ENCODE assay signal across 8 cellular contexts in genomic region chr19:17996826-17997316, GRCh38. TPM values are rescaled to one million over a fixed set of nuclear protein-coding genes. Genes with fewer than 3 reads are reported as not detected.
DNase-seq lines count a peak whose midpoint lies in the region; ATAC-seq and TF ChIP-seq lines count a peak whose summit lies in the region.

No MANE protein-coding gene starts in this region.

- no peaks in the 10 kb centered on the region for H3K9me3 ChIP-seq in gastrocnemius medialis

- CTCF ChIA-PET in AG04449 (lab: Yijun Ruan, JAX), result interaction anchor here (0.6 to 18.1 kb wide), 18 partner anchors 9 to 136 kb away, joined by 3 to 666 read pairs (median 4); partner anchors contain the start of genes ARRDC2, CCDC124, RPL18A and SLC5A5

- no peak for TF ChIP-seq POLR2A in gastrocnemius medialis (IDR thresholded peaks at IDR 0.05)

- no peaks in the 10 kb centered on the region for H3K36me3 ChIP-seq in gastrocnemius medialis

- TF ChIP-seq CTCF in AG04449 (IDR thresholded peaks at IDR 0.05; ENCODE audit: insufficient read depth, low read length, missing control alignments), result peak; percentile 99
- TF ChIP-seq CTCF in gastrocnemius medialis (IDR thresholded peaks at IDR 0.05 in 4 of 5, conservative IDR thresholded peaks at IDR 0.05 in 1 of 5), result peak; percentile 89 to 99 (median 98)

- DNase-seq in AG04449 (ENCODE audit: low read depth, low spot score), result no peak
- DNase-seq in NCI-H128 (lab: John Stamatoyannopoulos, UW; ENCODE audit: unreplicated experiment), result peak; percentile 58
- peak; percentile 59 for DNase-seq in T-helper 22 cell (ENCODE audit: low read depth)
- DNase-seq in amniotic epithelial cell (ENCODE audit: low read depth), result peak; percentile 48
- peak; percentile 90 for DNase-seq in left ventricle myocardium superior
- peak; percentile 71 to 78 for DNase-seq in gastrocnemius medialis
- no peak for DNase-seq in NCI-H187 treated with DMSO at 0.1 percent for 48 hours (lab: John Stamatoyannopoulos, UW)

- peak; percentile 45 for ATAC-seq in GM18907 (IDR thresholded peaks at IDR 0.05; ENCODE audit: unreplicated experiment)
- peak; percentile 78 for ATAC-seq in left ventricle myocardium superior
- peak; percentile 81 to 87 for ATAC-seq in gastrocnemius medialis

- POLR2A ChIA-PET in AG04449 (lab: Yijun Ruan, JAX), result interaction anchor here (0.6 to 1.0 kb wide), 2 partner anchors 55 to 59 kb away, joined by 3 to 4 read pairs; no protein-coding TSS in a partner anchor

- in situ Hi-C loops in gastrocnemius medialis (cut with MboI; ENCODE audit: low sequenced_read_pairs in 4 of 4), result loop anchor here in 2 of 4 donors (10.0 to 25.0 kb wide), 3 partner anchors 52 to 135 kb away; partner anchors contain the start of genes RPL18A (in 1 of the 2) and SLC5A5 (in 1 of the 2)

- H3K4me1 ChIP-seq in gastrocnemius medialis, result peaks cover 0 to 5% of the 10 kb centered on the region in 2 donors

- H3K27ac ChIP-seq in gastrocnemius medialis, result no peak overlapping the region

- intact Hi-C loops in left ventricle myocardium superior (cut with micrococcal nuclease), result loop anchor here (5.0 kb wide), 1 partner anchor 60 kb away; no protein-coding TSS in a partner anchor
- intact Hi-C loops in gastrocnemius medialis (cut with DNase I; ENCODE audit: low total_unique reads), result loop anchor here (1.0 to 2.0 kb wide), 3 partner anchors 50 to 138 kb away; partner anchors contain the start of gene RPL18A

- H3K27me3 ChIP-seq in gastrocnemius medialis, result peaks cover 0 to 6% (median 6%) of the 10 kb centered on the region in 3 donors

- no peak overlapping the region for H3K4me3 ChIP-seq in AG04449 (ENCODE audit: low read depth, low read length)
- no peak overlapping the region for H3K4me3 ChIP-seq in gastrocnemius medialis

RNA-seq across cellular contexts. Expression of gene ARRDC2, which starts 11.1 kb away (rescaled TPM):
- total RNA-seq in left ventricle myocardium superior, result 17.9 TPM
- total RNA-seq in gastrocnemius medialis, result 100 to 1,000 TPM; 476 to 810 (median 543) TPM

RNA-seq across cellular contexts. Expression of gene KCNN1, which starts 30.0 kb away (rescaled TPM):
- total RNA-seq in left ventricle myocardium superior, result not detected
- total RNA-seq in gastrocnemius medialis, result not detected

Comparison
In these comparisons a context has a peak if more than half of its experiments do, and no peak if none do; other contexts are left out.
1. DNase-seq: peak in NCI-H128 (single experiment), T-helper 22 cell (single experiment), amniotic epithelial cell (single experiment), left ventricle myocardium superior (single experiment) and gastrocnemius medialis (2 of 2); none in AG04449 (single experiment) and NCI-H187 treated with DMSO at 0.1 percent for 48 hours (single experiment).
2. RNA of gene ARRDC2, which starts 11.1 kb away (total RNA-seq): 476 to 810 TPM in gastrocnemius medialis; 17.9 TPM in left ventricle myocardium superior (single experiment); every median in the first group is over 10 times any median in the second.
3. Peak in every context shown above with its lines, with median percentiles within 50 percentile points of each other: ATAC-seq.